ENCODE assay signal across 1 cellular context in the genomic region with DNA sequence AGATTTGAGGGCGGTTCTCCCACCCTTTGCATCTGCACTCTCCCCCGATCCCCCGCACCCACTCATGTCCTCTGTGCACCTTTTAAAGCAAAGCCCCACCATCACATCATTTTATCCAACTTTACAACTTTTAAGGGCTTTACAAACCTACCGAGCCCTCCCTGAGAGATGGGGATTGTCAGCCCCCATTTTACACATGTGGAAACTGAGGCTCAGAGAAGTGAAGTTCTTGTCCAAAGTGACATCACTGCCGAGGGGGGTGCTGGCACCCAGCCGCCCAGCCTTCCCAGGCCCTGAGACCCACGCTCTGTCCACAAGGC.
TF ChIP-seq lines count a peak whose summit lies in the region.

No MANE protein-coding gene starts in this region.

TF ChIP-seq in HepG2, 621 proteins besides CTCF, POLR2A, EP300 and RAD21:
- TF ChIP-seq WIZ (CRISPR knock-in tag; IDR thresholded peaks at IDR 0.05) (0 out of 2 replicates have a peak, but pooled peaks have one; percentile 9), ZNF629 (CRISPR knock-in tag; conservative IDR thresholded peaks at IDR 0.05) (peak; percentile 87), CHD4 (IDR thresholded peaks at IDR 0.05; ENCODE audit: borderline replicate concordance, low read length) (peak; percentile 93; the same call in 1 of the 2 replicates), ZMYM2 (CRISPR knock-in tag; IDR thresholded peaks at IDR 0.05) (0 out of 2 replicates have a peak, but pooled peaks have one; percentile 15), DNMT1 (CRISPR knock-in tag; IDR thresholded peaks at IDR 0.05) (no peak), ZNF720 (CRISPR knock-in tag; IDR thresholded peaks at IDR 0.05) (no peak), ZMYM3 (CRISPR knock-in tag; IDR thresholded peaks at IDR 0.05) (peak; percentile 13; the same call in 1 of the 2 replicates), ZNF777 (CRISPR knock-in tag; IDR thresholded peaks at IDR 0.05) (0 out of 2 replicates have a peak, but pooled peaks have one; percentile 33)
TF ChIP-seq in HepG2: peak in this region for 6.
